In genomic region chr6:75180864-75181263, GRCh38 we compare ENCODE assay signal across 31 cellular contexts. TPM values are rescaled to one million over a fixed set of nuclear protein-coding genes. Genes with fewer than 3 reads are reported as not detected.
"Had no signal": no experiment of that assay in that cellular context is flagged by ENCODE, and none has a peak within 500 bp of the region (broad histone marks: within the 10 kb centered on the region; RNA-seq: fewer than 3 reads in every experiment).

No MANE protein-coding gene starts in this region.

- H3K4me3 ChIP-seq: adrenal gland, body of pancreas, cardiac muscle cell, esophagus squamous epithelium, gastroesophageal sphincter had no signal

- H3K9me3 ChIP-seq: adrenal gland, body of pancreas, esophagus squamous epithelium had no signal

- H3K4me1 ChIP-seq: adrenal gland, body of pancreas had no signal

- DNase-seq: activated CD4-positive, alpha-beta memory T cell treated with anti-CD3 and anti-CD28 coated beads for 36 hours; activated CD4-positive, alpha-beta T cell treated with anti-CD3 and anti-CD28 coated beads for 36 hours; activated CD4-positive, alpha-beta T cell treated with anti-CD3 and anti-CD28 coated beads, Interleukin-2, amount 10 ng/mL, durations not matched to agents 24 days and 14 days; activated CD4-positive, CD25-positive, alpha-beta regulatory T cell; activated CD4-positive, CD25-positive, alpha-beta regulatory T cell treated with anti-CD3 and anti-CD28 coated beads, Interleukin-2, amount 50 U/mL, for 72 hours; activated CD8-positive, alpha-beta memory T cell treated with anti-CD3 and anti-CD28 coated beads, Interleukin-2, amount 10 ng/mL, durations not matched to agents 7 days and 5 days; activated CD8-positive, alpha-beta memory T cell treated with anti-CD3 and anti-CD28 coated beads, Interleukin-2, amount 50 U/mL, for 4 hours; activated CD8-positive, alpha-beta T cell treated with anti-CD3 and anti-CD28 coated beads, Interleukin-2, amount 10 ng/mL, durations not matched to agents 7 days and 5 days; activated effector memory CD4-positive, alpha-beta T cell treated with anti-CD3 and anti-CD28 coated beads, Interleukin-2, amount 50 U/mL, for 16 hours; activated naive CD4-positive, alpha-beta T cell treated with anti-CD3 and anti-CD28 coated beads for 36 hours; activated naive CD8-positive, alpha-beta T cell treated with anti-CD3 and anti-CD28 coated beads for 36 hours; activated naive CD8-positive, alpha-beta T cell treated with anti-CD3 and anti-CD28 coated beads, Interleukin-2, amount 50 U/mL, for 24 hours; activated T-cell treated with anti-CD3 and anti-CD28 coated beads, Interleukin-2, amount 50 U/mL, for 1 hour; activated T-cell treated with anti-CD3 and anti-CD28 coated beads, Interleukin-2, amount 50 U/mL, for 48 hours; adrenal gland; amygdala; aorta; body of pancreas; effector CD8-positive, alpha-beta T cell; esophagus squamous epithelium; foreskin melanocyte; T-helper 2 cell had no signal

- H3K4me3 Mint-ChIP-seq: activated CD4-positive, alpha-beta memory T cell treated with anti-CD3 and anti-CD28 coated beads for 36 hours; activated CD4-positive, alpha-beta T cell treated with anti-CD3 and anti-CD28 coated beads for 36 hours; activated CD4-positive, alpha-beta T cell treated with anti-CD3 and anti-CD28 coated beads, Interleukin-2, amount 10 ng/mL, durations not matched to agents 24 days and 14 days; activated CD8-positive, alpha-beta memory T cell treated with anti-CD3 and anti-CD28 coated beads, Interleukin-2, amount 10 ng/mL, durations not matched to agents 7 days and 5 days; activated CD8-positive, alpha-beta T cell treated with anti-CD3 and anti-CD28 coated beads, Interleukin-2, amount 10 ng/mL, durations not matched to agents 7 days and 5 days; activated naive CD4-positive, alpha-beta T cell treated with anti-CD3 and anti-CD28 coated beads for 36 hours; activated naive CD4-positive, alpha-beta T cell treated with anti-CD3 and anti-CD28 coated beads, Interleukin-2, amount 50 U/mL, for 24 hours; activated naive CD8-positive, alpha-beta T cell treated with anti-CD3 and anti-CD28 coated beads for 36 hours; activated naive CD8-positive, alpha-beta T cell treated with anti-CD3 and anti-CD28 coated beads, Interleukin-2, amount 50 U/mL, for 24 hours; activated T-helper 1 cell treated with anti-CD3 and anti-CD28 coated beads, Interleukin-12 subunit alpha, Interleukin-12 subunit beta, Interleukin-2, Interleukin-4 antibody, amounts not matched to agents 30 ng/mL and 10 ng/mL and 1 ng/mL, durations not matched to agents 14 hours and 24 hours and 36 hours; central memory CD8-positive, alpha-beta T cell had no signal

- H3K9me3 Mint-ChIP-seq: activated CD4-positive, alpha-beta memory T cell treated with anti-CD3 and anti-CD28 coated beads for 36 hours; activated CD4-positive, alpha-beta T cell treated with anti-CD3 and anti-CD28 coated beads, Interleukin-2, amount 10 ng/mL, durations not matched to agents 24 days and 14 days; activated naive CD4-positive, alpha-beta T cell treated with anti-CD3 and anti-CD28 coated beads for 36 hours; activated naive CD4-positive, alpha-beta T cell treated with anti-CD3 and anti-CD28 coated beads, Interleukin-2, amount 50 U/mL, for 24 hours; activated naive CD8-positive, alpha-beta T cell treated with anti-CD3 and anti-CD28 coated beads for 36 hours; activated naive CD8-positive, alpha-beta T cell treated with anti-CD3 and anti-CD28 coated beads, Interleukin-2, amount 50 U/mL, for 24 hours; activated T-helper 1 cell treated with anti-CD3 and anti-CD28 coated beads, Interleukin-12 subunit alpha, Interleukin-12 subunit beta, Interleukin-2, Interleukin-4 antibody, amounts not matched to agents 30 ng/mL and 10 ng/mL and 1 ng/mL, durations not matched to agents 14 hours and 24 hours and 36 hours; activated T-helper 2 cell treated with anti-CD3 and anti-CD28 coated beads, Interferon-gamma antibody, Interleukin-2, Interleukin-4, amounts not matched to agents 10 μg/mL and 5 μg/mL and 100 μg/mL, durations not matched to agents 14 hours and 24 hours and 36 hours; central memory CD8-positive, alpha-beta T cell had no signal

- H3K36me3 Mint-ChIP-seq: activated CD4-positive, alpha-beta memory T cell treated with anti-CD3 and anti-CD28 coated beads for 36 hours; activated CD8-positive, alpha-beta memory T cell treated with anti-CD3 and anti-CD28 coated beads, Interleukin-2, amount 10 ng/mL, durations not matched to agents 7 days and 5 days; activated naive CD4-positive, alpha-beta T cell treated with anti-CD3 and anti-CD28 coated beads, Interleukin-2, amount 50 U/mL, for 24 hours; activated naive CD8-positive, alpha-beta T cell treated with anti-CD3 and anti-CD28 coated beads for 36 hours had no signal

- ATAC-seq: activated CD4-positive, alpha-beta T cell treated with anti-CD3 and anti-CD28 coated beads for 36 hours; activated CD8-positive, alpha-beta memory T cell treated with anti-CD3 and anti-CD28 coated beads, Interleukin-2, amount 10 ng/mL, durations not matched to agents 7 days and 5 days; activated CD8-positive, alpha-beta T cell treated with anti-CD3 and anti-CD28 coated beads, Interleukin-2, amount 10 ng/mL, durations not matched to agents 7 days and 5 days; activated naive CD8-positive, alpha-beta T cell treated with anti-CD3 and anti-CD28 coated beads, Interleukin-2, amount 50 U/mL, for 24 hours; body of pancreas; gastroesophageal sphincter had no signal

- H3K27me3 ChIP-seq: adrenal gland, body of pancreas, cardiac muscle cell, esophagus squamous epithelium, gastroesophageal sphincter had no signal

- H3K27ac ChIP-seq: adrenal gland, body of pancreas, cardiac muscle cell, epithelial cell of prostate, esophagus squamous epithelium, gastroesophageal sphincter had no signal

- H3K27ac Mint-ChIP-seq: activated CD4-positive, alpha-beta memory T cell treated with anti-CD3 and anti-CD28 coated beads for 36 hours; activated CD4-positive, alpha-beta T cell treated with anti-CD3 and anti-CD28 coated beads for 36 hours; activated CD4-positive, alpha-beta T cell treated with anti-CD3 and anti-CD28 coated beads, Interleukin-2, amount 10 ng/mL, durations not matched to agents 24 days and 14 days; activated CD8-positive, alpha-beta memory T cell treated with anti-CD3 and anti-CD28 coated beads, Interleukin-2, amount 10 ng/mL, durations not matched to agents 7 days and 5 days; activated CD8-positive, alpha-beta T cell treated with anti-CD3 and anti-CD28 coated beads, Interleukin-2, amount 10 ng/mL, durations not matched to agents 7 days and 5 days; activated naive CD4-positive, alpha-beta T cell treated with anti-CD3 and anti-CD28 coated beads for 36 hours; activated naive CD4-positive, alpha-beta T cell treated with anti-CD3 and anti-CD28 coated beads, Interleukin-2, amount 50 U/mL, for 24 hours; activated naive CD8-positive, alpha-beta T cell treated with anti-CD3 and anti-CD28 coated beads for 36 hours; activated naive CD8-positive, alpha-beta T cell treated with anti-CD3 and anti-CD28 coated beads, Interleukin-2, amount 50 U/mL, for 24 hours; activated T-helper 1 cell treated with anti-CD3 and anti-CD28 coated beads, Interleukin-12 subunit alpha, Interleukin-12 subunit beta, Interleukin-2, Interleukin-4 antibody, amounts not matched to agents 30 ng/mL and 10 ng/mL and 1 ng/mL, durations not matched to agents 14 hours and 24 hours and 36 hours; activated T-helper 2 cell treated with anti-CD3 and anti-CD28 coated beads, Interferon-gamma antibody, Interleukin-2, Interleukin-4, amounts not matched to agents 10 μg/mL and 5 μg/mL and 100 μg/mL, durations not matched to agents 14 hours and 24 hours and 36 hours had no signal

- H3K36me3 ChIP-seq: adrenal gland, cardiac muscle cell had no signal

- H3K4me1 Mint-ChIP-seq: activated CD4-positive, alpha-beta T cell treated with anti-CD3 and anti-CD28 coated beads for 36 hours; activated CD8-positive, alpha-beta memory T cell treated with anti-CD3 and anti-CD28 coated beads, Interleukin-2, amount 10 ng/mL, durations not matched to agents 7 days and 5 days; activated naive CD4-positive, alpha-beta T cell treated with anti-CD3 and anti-CD28 coated beads, Interleukin-2, amount 50 U/mL, for 24 hours; activated naive CD8-positive, alpha-beta T cell treated with anti-CD3 and anti-CD28 coated beads for 36 hours; activated naive CD8-positive, alpha-beta T cell treated with anti-CD3 and anti-CD28 coated beads, Interleukin-2, amount 50 U/mL, for 24 hours; central memory CD8-positive, alpha-beta T cell had no signal

RNA-seq across cellular contexts. Expression of gene COL12A1, which starts 25.0 kb away (rescaled TPM):
- total RNA-seq: activated CD4-positive, alpha-beta memory T cell treated with anti-CD3 and anti-CD28 coated beads for 36 hours; activated CD8-positive, alpha-beta memory T cell treated with anti-CD3 and anti-CD28 coated beads for 36 hours; activated CD8-positive, alpha-beta memory T cell treated with anti-CD3 and anti-CD28 coated beads, Interleukin-2, amount 10 ng/mL, durations not matched to agents 7 days and 5 days; activated T-helper 2 cell treated with anti-CD3 and anti-CD28 coated beads, Interferon-gamma antibody, Interleukin-2, Interleukin-4, amounts not matched to agents 10 μg/mL and 5 μg/mL and 100 μg/mL, durations not matched to agents 14 hours and 24 hours and 36 hours; T-helper 1 cell treated with Interleukin-12 subunit alpha and Interleukin-12 subunit beta and Interleukin-4 antibody, amounts not matched to agents 30 ng/mL and 1 ng/mL, for 36 hours had no signal
